Comparison of ENCODE assay signal across 23 cellular contexts in the genomic region with DNA sequence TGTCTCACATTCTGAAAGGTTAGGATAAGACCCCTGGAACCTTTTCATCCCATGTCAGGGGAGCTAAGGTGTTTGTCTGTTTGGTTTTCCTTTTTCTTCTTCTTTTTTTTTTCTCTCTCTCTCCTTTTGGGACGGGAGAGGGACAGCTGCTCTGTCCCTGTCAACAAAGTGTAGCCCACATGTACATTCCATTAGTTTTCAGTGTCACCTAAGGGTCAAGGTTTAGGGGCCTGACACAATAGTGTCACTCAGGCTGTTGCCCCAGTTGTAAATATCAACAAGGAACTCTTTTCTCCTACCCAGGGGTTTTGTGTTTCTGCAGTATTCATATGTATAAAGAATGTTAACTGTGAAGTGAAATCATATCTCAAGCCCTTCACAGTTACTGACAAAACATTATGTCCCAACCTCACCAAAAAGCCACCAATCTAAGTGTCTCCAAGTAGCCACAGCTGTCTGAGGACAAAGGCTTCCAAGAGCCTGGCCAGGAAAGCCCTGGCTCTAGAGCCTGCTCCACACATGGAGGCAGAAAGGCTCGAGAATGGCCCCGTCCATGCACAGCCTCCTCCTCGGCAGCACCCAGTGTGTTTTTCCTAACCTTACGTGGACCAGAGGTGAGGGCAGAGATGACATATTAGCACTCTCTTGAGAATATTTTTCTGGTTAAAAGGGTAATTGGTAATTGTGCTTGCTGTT. TPM values are rescaled to one million over a fixed set of nuclear protein-coding genes. Genes with fewer than 3 reads are reported as not detected.
DNase-seq lines count a peak whose midpoint lies in the region; ATAC-seq, FAIRE-seq and TF ChIP-seq lines count a peak whose summit lies in the region.
"Had no signal": no experiment of that assay in that cellular context is flagged by ENCODE, and none has a peak within 500 bp of the region (broad histone marks: within the 10 kb centered on the region; RNA-seq: fewer than 3 reads in every experiment).

No MANE protein-coding gene starts in this region.

- no peaks in the 10 kb centered on the region for H3K27me3 Mint-ChIP-seq in activated T-cell treated with anti-CD3 and anti-CD28 coated beads, Interleukin-2, amount 50 U/mL, for 72 hours (ENCODE audit: low read depth)
- no peaks in the 10 kb centered on the region for H3K27me3 Mint-ChIP-seq in activated T-cell treated with anti-CD3 and anti-CD28 coated beads, Interleukin-2, amount 50 U/mL, for 4 hours (ENCODE audit: low read depth)
- no peaks in the 10 kb centered on the region for H3K27me3 Mint-ChIP-seq in progenitor cell of endocrine pancreas
- H3K27me3 Mint-ChIP-seq: activated CD4-positive, alpha-beta T cell treated with anti-CD3 and anti-CD28 coated beads, Interleukin-2, amount 10 ng/mL, durations not matched to agents 24 days and 14 days; activated CD8-positive, alpha-beta memory T cell treated with anti-CD3 and anti-CD28 coated beads, Interleukin-2, amount 10 ng/mL, durations not matched to agents 7 days and 5 days had no signal

- peaks cover 2 to 4% of the 10 kb centered on the region in 2 donors for H3K36me3 Mint-ChIP-seq in activated T-cell treated with anti-CD3 and anti-CD28 coated beads, Interleukin-2, amount 50 U/mL, for 72 hours (ENCODE audit: insufficient read depth in 2 of 2)
- H3K36me3 Mint-ChIP-seq in activated T-cell treated with anti-CD3 and anti-CD28 coated beads, Interleukin-2, amount 50 U/mL, for 4 hours (ENCODE audit: insufficient read depth): peaks cover 15% of the 10 kb centered on the region
- H3K36me3 Mint-ChIP-seq in progenitor cell of endocrine pancreas (ENCODE audit: insufficient read depth): no peaks in the 10 kb centered on the region

- no peak for FAIRE-seq in frontal cortex (lab: Jason Lieb, UNC)
- FAIRE-seq: TTC549 had no signal

- peaks cover 48% of the 10 kb centered on the region for H3K79me2 ChIP-seq in OCI-LY1 (ENCODE audit: insufficient read depth, low read length)

- H4K20me1 ChIP-seq in OCI-LY1 (ENCODE audit: insufficient read depth, low read length): no peaks in the 10 kb centered on the region

- H3K4me1 ChIP-seq in OCI-LY1 (ENCODE audit: insufficient read depth, low read length, severe bottlenecking): peaks cover 37% of the 10 kb centered on the region

- H3K4me1 Mint-ChIP-seq in activated T-cell treated with anti-CD3 and anti-CD28 coated beads, Interleukin-2, amount 50 U/mL, for 72 hours (ENCODE audit: low read depth): peaks cover 48% of the 10 kb centered on the region
- H3K4me1 Mint-ChIP-seq in activated T-cell treated with anti-CD3 and anti-CD28 coated beads, Interleukin-2, amount 50 U/mL, for 4 hours (ENCODE audit: low read depth): peaks cover 82% of the 10 kb centered on the region
- peaks cover 40% of the 10 kb centered on the region for H3K4me1 Mint-ChIP-seq in progenitor cell of endocrine pancreas (ENCODE audit: low read depth)

- H3K4me3 Mint-ChIP-seq in activated T-cell treated with anti-CD3 and anti-CD28 coated beads, Interleukin-2, amount 50 U/mL, for 72 hours: no peak overlapping the region
- H3K4me3 Mint-ChIP-seq in activated T-cell treated with anti-CD3 and anti-CD28 coated beads, Interleukin-2, amount 50 U/mL, for 4 hours: no peak overlapping the region
- no peak overlapping the region for H3K4me3 Mint-ChIP-seq in progenitor cell of endocrine pancreas (ENCODE audit: low read depth)
- H3K4me3 Mint-ChIP-seq: activated CD4-positive, alpha-beta T cell treated with anti-CD3 and anti-CD28 coated beads, Interleukin-2, amount 10 ng/mL, durations not matched to agents 24 days and 14 days; activated CD8-positive, alpha-beta memory T cell treated with anti-CD3 and anti-CD28 coated beads, Interleukin-2, amount 10 ng/mL, durations not matched to agents 7 days and 5 days; HFFc6 had no signal

- H3K27ac Mint-ChIP-seq in activated T-cell treated with anti-CD3 and anti-CD28 coated beads, Interleukin-2, amount 50 U/mL, for 72 hours: peak overlapping the region; percentile 64
- H3K27ac Mint-ChIP-seq in progenitor cell of endocrine pancreas: peak overlapping the region; percentile 35
- H3K27ac Mint-ChIP-seq: activated CD4-positive, alpha-beta T cell treated with anti-CD3 and anti-CD28 coated beads, Interleukin-2, amount 10 ng/mL, durations not matched to agents 24 days and 14 days; activated CD8-positive, alpha-beta memory T cell treated with anti-CD3 and anti-CD28 coated beads, Interleukin-2, amount 10 ng/mL, durations not matched to agents 7 days and 5 days; HFFc6 had no signal

- no peaks in the 10 kb centered on the region for H3K9me3 Mint-ChIP-seq in activated T-cell treated with anti-CD3 and anti-CD28 coated beads, Interleukin-2, amount 50 U/mL, for 72 hours
- no peaks in the 10 kb centered on the region for H3K9me3 Mint-ChIP-seq in activated T-cell treated with anti-CD3 and anti-CD28 coated beads, Interleukin-2, amount 50 U/mL, for 4 hours
- H3K9me3 Mint-ChIP-seq in progenitor cell of endocrine pancreas (ENCODE audit: low read depth): no peaks in the 10 kb centered on the region
- H3K9me3 Mint-ChIP-seq: activated CD4-positive, alpha-beta T cell treated with anti-CD3 and anti-CD28 coated beads, Interleukin-2, amount 10 ng/mL, durations not matched to agents 24 days and 14 days; HFFc6 had no signal

- H3K27me3 ChIP-seq in OCI-LY1 (ENCODE audit: insufficient read depth, low read length): no peaks in the 10 kb centered on the region
- H3K27me3 ChIP-seq: BE2C, left lung, transverse colon had no signal

- H3K4me3 ChIP-seq in OCI-LY1 (ENCODE audit: low read depth, low read length, poor library complexity, severe bottlenecking): no peak overlapping the region
- H3K4me3 ChIP-seq: left lung, transverse colon had no signal

- TF ChIP-seq CTCF in OCI-LY1 (IDR thresholded peaks at IDR 0.05; ENCODE audit: low read length) (no peak), progenitor cell of endocrine pancreas (IDR thresholded peaks at IDR 0.05; ENCODE audit: unreplicated experiment) (no peak)

- intact Hi-C loops in left ventricle myocardium superior (cut with micrococcal nuclease): no loop called here

- H3K9ac ChIP-seq in OCI-LY1 (ENCODE audit: low read length): no peak overlapping the region

- H3F3A ChIP-seq in OCI-LY1 (ENCODE audit: insufficient read depth, low read length): no peaks in the 10 kb centered on the region; the same call in none of the 2 replicates

- H3K36me3 ChIP-seq in OCI-LY1 (ENCODE audit: insufficient read depth, low read length): peaks cover 20% of the 10 kb centered on the region
- H3K36me3 ChIP-seq: BE2C, transverse colon had no signal

- no peak for DNase-seq in activated T-cell treated with anti-CD3 and anti-CD28 coated beads, Interleukin-2, amount 50 U/mL, for 72 hours
- DNase-seq in activated T-cell treated with anti-CD3 and anti-CD28 coated beads, Interleukin-2, amount 50 U/mL, for 4 hours: no peak
- no peak for DNase-seq in left ventricle myocardium superior
- no peak for DNase-seq in progenitor cell of endocrine pancreas (ENCODE audit: low spot score, unreplicated experiment)
- no peak for DNase-seq in frontal cortex (ENCODE audit: low spot score in 2 of 2)
- no peak for DNase-seq in T-helper 9 cell
- no peak for DNase-seq in NCI-H2227 (lab: John Stamatoyannopoulos, UW; ENCODE audit: unreplicated experiment)
- DNase-seq: activated CD4-positive, alpha-beta T cell treated with anti-CD3 and anti-CD28 coated beads, Interleukin-2, amount 10 ng/mL, durations not matched to agents 24 days and 14 days; activated CD8-positive, alpha-beta memory T cell treated with anti-CD3 and anti-CD28 coated beads, Interleukin-2, amount 10 ng/mL, durations not matched to agents 7 days and 5 days; amniotic stem cell; BE2C; HFFc6; Kasumi-1; left lung; NCI-H187 treated with DMSO at 0.1 percent for 48 hours; NCI-H226; NCI-H82; SHP77; stimulated activated CD4-positive, alpha-beta T cell treated with anti-CD3 and anti-CD28 coated beads, Interleukin-4, amount 100 ng/mL, for 4 hours; SW 1271; transverse colon had no signal

- no peak overlapping the region for H3K4me2 ChIP-seq in OCI-LY1 (ENCODE audit: low read length)

- ATAC-seq in activated T-cell treated with anti-CD3 and anti-CD28 coated beads, Interleukin-2, amount 50 U/mL, for 72 hours (replicated peaks in 1 of 2): no peak
- no peak for ATAC-seq in activated T-cell treated with anti-CD3 and anti-CD28 coated beads, Interleukin-2, amount 50 U/mL, for 4 hours
- ATAC-seq in left ventricle myocardium superior: peak; percentile 37
- ATAC-seq: activated CD8-positive, alpha-beta memory T cell treated with anti-CD3 and anti-CD28 coated beads, Interleukin-2, amount 10 ng/mL, durations not matched to agents 7 days and 5 days; left lung had no signal

- peak overlapping the region; percentile 39 for H3K27ac ChIP-seq in OCI-LY1 (ENCODE audit: low read depth, low read length, poor library complexity, severe bottlenecking)
- H3K27ac ChIP-seq: left lung, transverse colon had no signal

- no peaks in the 10 kb centered on the region for H3K9me2 ChIP-seq in OCI-LY1 (ENCODE audit: low read depth, low read length)

- no peaks in the 10 kb centered on the region for H3K9me3 ChIP-seq in OCI-LY1 (ENCODE audit: low read length)
- H3K9me3 ChIP-seq: BE2C, left lung, transverse colon had no signal

- H2AFZ ChIP-seq in OCI-LY1 (ENCODE audit: low read length): no peak overlapping the region

RNA-seq across cellular contexts. Expression of a gene that starts 9.4 kb away (rescaled TPM):
- 10 to 100 TPM; 70.3 TPM for total RNA-seq in activated T-cell treated with anti-CD3 and anti-CD28 coated beads, Interleukin-2, amount 50 U/mL, for 72 hours
- 10 to 100 TPM; 29.3 to 37.4 (median 32.8) TPM for total RNA-seq in activated T-cell treated with anti-CD3 and anti-CD28 coated beads, Interleukin-2, amount 50 U/mL, for 4 hours
- 33.0 TPM for total RNA-seq in left ventricle myocardium superior
- total RNA-seq in progenitor cell of endocrine pancreas: 14.3 and 19.1 TPM in 2 replicates
- 7.3 TPM for total RNA-seq in frontal cortex
